Comparison of ENCODE assay signal across 14 cellular contexts in genomic region chr10:43970018-43970698, GRCh38.
DNase-seq lines count a peak whose midpoint lies in the region; ATAC-seq, FAIRE-seq and TF ChIP-seq lines count a peak whose summit lies in the region.
"Had no signal": no experiment of that assay in that cellular context is flagged by ENCODE, and none has a peak within 500 bp of the region (broad histone marks: within the 10 kb centered on the region; RNA-seq: fewer than 3 reads in every experiment).

No MANE protein-coding gene starts in this region.

- H3K4me1 ChIP-seq in lung (ENCODE audit: control insufficient read depth in 2 of 2, insufficient read depth in 2 of 2, low read length in 2 of 2) = peaks cover 0 to 7% of the 10 kb centered on the region in 2 donors
- no peaks in the 10 kb centered on the region for H3K4me1 ChIP-seq in testis
- H3K4me1 ChIP-seq: HAP-1 had no signal

- H3K4me3 ChIP-seq in lung (no peak overlapping the region), testis (no peak overlapping the region)
- H3K4me3 ChIP-seq: BLaER1 treated with 17β-estradiol and CSF1 and Interleukin-3, amounts not matched to agents 10 nM and 100 nM; GM23338; HAP-1 had no signal

- no peak for FAIRE-seq in urothelium cell line (lab: Jason Lieb, UNC)

- TF ChIP-seq POLR2A in testis (IDR thresholded peaks at IDR 0.05) = no peak

- WGBS in lung, 2 donors = 86 to 92% methylated on average over 6 of the region's 6 CpGs
- 95 to 100% methylated on average over 4 to 6 of the region's 6 CpGs for WGBS in testis, 2 donors

- H3K27me3 ChIP-seq in lung (ENCODE audit: control insufficient read depth, insufficient read depth) (no peaks in the 10 kb centered on the region), testis (no peaks in the 10 kb centered on the region)

- intact Hi-C loops in sciatic nerve (cut with DNase I) = no loop called here
- intact Hi-C loops in testis (cut with DNase I; ENCODE audit: low total_unique reads) = no loop called here

- ATAC-seq in lung (ENCODE audit: insufficient read depth, low FRiP score) (no peak), sciatic nerve (no peak), GM18498 (IDR thresholded peaks at IDR 0.05; ENCODE audit: unreplicated experiment) (no peak)
- ATAC-seq: GM23338 had no signal

- H3K27ac ChIP-seq in lung (ENCODE audit: low read depth in 1 of 2, low read length in 1 of 2) (no peak overlapping the region), testis (no peak overlapping the region)
- H3K27ac ChIP-seq: BLaER1 treated with 17β-estradiol and CSF1 and Interleukin-3, amounts not matched to agents 10 nM and 100 nM had no signal

- H3K36me3 ChIP-seq in lung (ENCODE audit: control insufficient read depth in 2 of 2, insufficient read depth in 2 of 2, low read length in 2 of 2) = no peaks in the 10 kb centered on the region
- no peaks in the 10 kb centered on the region for H3K36me3 ChIP-seq in testis (ENCODE audit: low read depth, missing control alignments)
- H3K36me3 ChIP-seq: BLaER1 treated with 17β-estradiol and CSF1 and Interleukin-3, amounts not matched to agents 10 nM and 100 nM; HAP-1 had no signal

- TF ChIP-seq CTCF in lung (IDR thresholded peaks at IDR 0.05; ENCODE audit: control extremely low read depth, extremely low read depth) = no peak
- no peak for TF ChIP-seq CTCF in testis (IDR thresholded peaks at IDR 0.05)

- DNase-seq in D341Med (ENCODE audit: low spot score) = peak; percentile 14
- peak; percentile 19 for DNase-seq in ecto neural progenitor cell (ENCODE audit: low spot score)
- DNase-seq in lung (ENCODE audit: low spot score) = peak; percentile 22
- DNase-seq in sciatic nerve (ENCODE audit: low spot score) = peak; percentile 37
- DNase-seq in stimulated activated naive CD4-positive, alpha-beta T cell (lab: John Stamatoyannopoulos, UW) = no peak
- DNase-seq in testis = no peak
- no peak for DNase-seq in urothelium cell line (ENCODE audit: low spot score)
- DNase-seq: ACHN; CD4-positive, CD25-positive, alpha-beta regulatory T cell; DMS 273 treated with DMSO at 0.1 percent for 48 hours had no signal

- peaks cover 0 to 2% of the 10 kb centered on the region in 2 donors for H3K9me3 ChIP-seq in lung (ENCODE audit: control insufficient read depth in 2 of 2, insufficient read depth in 1 of 2, low read length in 1 of 2)
- no peaks in the 10 kb centered on the region for H3K9me3 ChIP-seq in testis
- H3K9me3 ChIP-seq: HAP-1 had no signal

Comparison
In these comparisons a context has a peak if more than half of its experiments do, and no peak if none do; other contexts are left out.
1. DNase-seq: peak in D341Med (single experiment), ecto neural progenitor cell (single experiment), lung (single experiment) and sciatic nerve (single experiment); none in stimulated activated naive CD4-positive, alpha-beta T cell (0 of 6), testis (single experiment) and urothelium cell line (single experiment).